In the genomic region with DNA sequence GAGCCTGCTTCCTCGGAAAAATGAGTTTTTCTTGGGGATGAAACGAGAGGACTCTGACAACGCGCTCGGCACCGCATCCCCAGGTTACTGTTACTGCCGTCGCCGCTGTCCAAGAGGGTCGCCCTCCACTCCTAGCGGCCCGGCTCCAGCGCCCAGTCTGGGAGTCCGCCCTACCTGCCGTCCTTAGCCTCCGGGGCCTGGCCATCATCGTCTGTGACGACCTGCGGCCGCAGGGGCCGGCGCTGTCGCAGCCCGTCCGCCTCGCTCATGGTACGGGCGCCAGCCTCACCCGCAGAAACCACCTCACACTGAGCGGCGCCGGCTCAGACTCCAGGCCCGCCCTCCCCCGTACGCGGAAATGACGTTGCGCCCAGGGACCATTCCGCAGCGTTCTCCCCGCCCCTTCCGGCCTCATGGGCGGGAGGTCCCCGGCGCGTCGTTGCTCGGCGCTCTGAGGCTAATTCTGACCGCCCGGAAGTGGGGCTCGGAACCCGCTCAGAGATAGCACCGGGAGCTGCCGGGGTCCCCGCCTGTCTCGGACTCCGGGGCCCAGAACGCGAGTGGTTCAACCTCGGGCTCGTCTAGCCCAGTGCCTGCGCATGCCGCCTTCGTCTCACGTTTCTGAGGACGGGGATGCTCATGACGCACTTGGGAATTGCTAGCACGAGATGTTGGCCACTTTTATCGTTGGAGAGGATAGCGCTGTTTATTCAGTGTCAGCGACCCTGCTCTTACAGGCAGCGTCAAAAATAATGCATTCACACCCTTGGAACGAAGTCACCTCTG, we compare ENCODE assay signal across 8 cellular contexts. TPM values are rescaled to one million over a fixed set of nuclear protein-coding genes. Genes with fewer than 3 reads are reported as not detected.
DNase-seq lines count a peak whose midpoint lies in the region; ATAC-seq and TF ChIP-seq lines count a peak whose summit lies in the region.

A gene with protein sequence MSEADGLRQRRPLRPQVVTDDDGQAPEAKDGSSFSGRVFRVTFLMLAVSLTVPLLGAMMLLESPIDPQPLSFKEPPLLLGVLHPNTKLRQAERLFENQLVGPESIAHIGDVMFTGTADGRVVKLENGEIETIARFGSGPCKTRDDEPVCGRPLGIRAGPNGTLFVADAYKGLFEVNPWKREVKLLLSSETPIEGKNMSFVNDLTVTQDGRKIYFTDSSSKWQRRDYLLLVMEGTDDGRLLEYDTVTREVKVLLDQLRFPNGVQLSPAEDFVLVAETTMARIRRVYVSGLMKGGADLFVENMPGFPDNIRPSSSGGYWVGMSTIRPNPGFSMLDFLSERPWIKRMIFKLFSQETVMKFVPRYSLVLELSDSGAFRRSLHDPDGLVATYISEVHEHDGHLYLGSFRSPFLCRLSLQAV (minus strand): TSS at position 332 of the 786 bp plus-strand sequence. CDS start 63 bp downstream, at position 269.

- POLR2A ChIA-PET in CD4-positive, alpha-beta T cell (lab: Charles Lee), result interaction anchor here (0.6 to 7.0 kb wide), 8 partner anchors 16 to 258 kb away, joined by 3 to 77 read pairs (median 5); a partner anchor contains a TSS
- POLR2A ChIA-PET in activated CD4-positive, alpha-beta memory T cell treated with anti-CD3 and anti-CD28 coated beads, Interleukin-2, amount 10 ng/mL, durations not matched to agents 7 days and 5 days (lab: Charles Lee), result interaction anchor here (0.7 to 1.7 kb wide), 9 partner anchors 10 to 415 kb away, joined by 3 to 13 read pairs (median 4); a partner anchor contains a TSS

- peaks cover 74% of the 10 kb centered on the region for H3K4me1 Mint-ChIP-seq in CD4-positive, alpha-beta T cell (ENCODE audit: low read depth)
- peaks cover 60% of the 10 kb centered on the region for H3K4me1 Mint-ChIP-seq in activated CD4-positive, alpha-beta memory T cell treated with anti-CD3 and anti-CD28 coated beads, Interleukin-2, amount 10 ng/mL, durations not matched to agents 7 days and 5 days

- H3K9me3 ChIP-seq in CD4-positive, alpha-beta T cell (ENCODE audit: control insufficient read depth, low read length), result no peaks in the 10 kb centered on the region
- no peaks in the 10 kb centered on the region for H3K9me3 ChIP-seq in duodenal mucosa (ENCODE audit: control insufficient read depth in 1 of 2, low read length in 2 of 2)

- H3K36me3 Mint-ChIP-seq in CD4-positive, alpha-beta T cell (ENCODE audit: low read depth), result peaks cover 7% of the 10 kb centered on the region
- peaks cover 30% of the 10 kb centered on the region for H3K36me3 Mint-ChIP-seq in activated CD4-positive, alpha-beta memory T cell treated with anti-CD3 and anti-CD28 coated beads, Interleukin-2, amount 10 ng/mL, durations not matched to agents 7 days and 5 days (ENCODE audit: low read depth)

- H3K9me3 Mint-ChIP-seq in CD4-positive, alpha-beta T cell, result no peaks in the 10 kb centered on the region
- no peaks in the 10 kb centered on the region for H3K9me3 Mint-ChIP-seq in activated CD4-positive, alpha-beta memory T cell treated with anti-CD3 and anti-CD28 coated beads, Interleukin-2, amount 10 ng/mL, durations not matched to agents 7 days and 5 days

- 0 to 1% methylated on average over 49 to 57 of the region's 74 CpGs for WGBS in lower leg skin, 2 donors

- H3K4me1 ChIP-seq in duodenal mucosa (ENCODE audit: control insufficient read depth in 1 of 2, insufficient read depth in 2 of 2, low read length in 2 of 2), result peaks cover 34 to 39% of the 10 kb centered on the region in 2 donors

- TF ChIP-seq CTCF in CD4-positive, alpha-beta T cell (IDR thresholded peaks at IDR 0.05), result no peak
- TF ChIP-seq CTCF in lower leg skin (IDR thresholded peaks at IDR 0.05), result no peak

- H3K9ac ChIP-seq in duodenal mucosa (ENCODE audit: low read depth in 1 of 2, low read length in 2 of 2), result peak within 1 kb of the TSS; percentile 77 to 91

- peaks cover 0 to 6% of the 10 kb centered on the region in 2 donors for H3K36me3 ChIP-seq in duodenal mucosa (ENCODE audit: control insufficient read depth in 1 of 2, insufficient read depth in 2 of 2, low read length in 2 of 2)

- H3K27me3 ChIP-seq in CD4-positive, alpha-beta T cell (ENCODE audit: control insufficient read depth, insufficient read depth, low read length), result no peaks in the 10 kb centered on the region
- H3K27me3 ChIP-seq in duodenal mucosa (ENCODE audit: control insufficient read depth in 1 of 2, insufficient read depth in 2 of 2, low read length in 2 of 2), result no peaks in the 10 kb centered on the region

- H3K27ac Mint-ChIP-seq in CD4-positive, alpha-beta T cell, result peak within 1 kb of the TSS; percentile 99
- H3K27ac Mint-ChIP-seq in activated CD4-positive, alpha-beta memory T cell treated with anti-CD3 and anti-CD28 coated beads, Interleukin-2, amount 10 ng/mL, durations not matched to agents 7 days and 5 days, result peak within 1 kb of the TSS; percentile 79

- peak within 1 kb of the TSS; percentile 90 for H3K27ac ChIP-seq in CD4-positive, alpha-beta T cell (ENCODE audit: low read depth, low read length)
- peak within 1 kb of the TSS; percentile 80 for H3K27ac ChIP-seq in duodenal mucosa (ENCODE audit: low read depth, low read length)

- no peaks in the 10 kb centered on the region for H3K27me3 Mint-ChIP-seq in CD4-positive, alpha-beta T cell
- H3K27me3 Mint-ChIP-seq in activated CD4-positive, alpha-beta memory T cell treated with anti-CD3 and anti-CD28 coated beads, Interleukin-2, amount 10 ng/mL, durations not matched to agents 7 days and 5 days, result peaks cover 8% of the 10 kb centered on the region

- CTCF ChIA-PET in CD4-positive, alpha-beta T cell (lab: Charles Lee), result interaction anchor here (2.0 to 3.7 kb wide), 2 partner anchors 71 to 406 kb away, joined by 7 to 33 read pairs; no protein-coding TSS in a partner anchor
- CTCF ChIA-PET in activated CD4-positive, alpha-beta memory T cell treated with anti-CD3 and anti-CD28 coated beads, Interleukin-2, amount 10 ng/mL, durations not matched to agents 7 days and 5 days (lab: Charles Lee), result interaction anchor here (1.1 to 4.0 kb wide), 4 partner anchors 72 to 406 kb away, joined by 3 to 33 read pairs (median 6); no protein-coding TSS in a partner anchor

- H3K4me3 ChIP-seq in duodenal mucosa (ENCODE audit: low read depth in 1 of 2, low read length in 2 of 2) (peak within 1 kb of the TSS; percentile 88 to 95), lower leg skin (ENCODE audit: low read depth, poor library complexity, severe bottlenecking) (peak within 1 kb of the TSS; percentile 89)

- peak; percentile 89 to 98 (median 94) for DNase-seq in CD4-positive, alpha-beta T cell
- DNase-seq in NCI-H82 (lab: John Stamatoyannopoulos, UW) (peak; percentile 96), lower leg skin (ENCODE audit: low spot score in 2 of 2) (peak; percentile 93 to 99)
- peak; percentile 96 for DNase-seq in activated CD4-positive, alpha-beta memory T cell treated with anti-CD3 and anti-CD28 coated beads, Interleukin-2, amount 10 ng/mL, durations not matched to agents 7 days and 5 days
- peak; percentile 96 to 97 for DNase-seq in stimulated activated CD4-positive, alpha-beta T cell treated with anti-CD3 and anti-CD28 coated beads, Interleukin-4, amount 100 ng/mL, for 48 hours (ENCODE audit: low read depth in 2 of 2)

- peak; percentile 91 for ATAC-seq in CD4-positive, alpha-beta T cell (ENCODE audit: poor library complexity)
- ATAC-seq in GM19397 (IDR thresholded peaks at IDR 0.05; ENCODE audit: unreplicated experiment) (peak; percentile 98), HG03565 (IDR thresholded peaks at IDR 0.05; ENCODE audit: unreplicated experiment) (peak; percentile 90)

- TF ChIP-seq POLR2A in lower leg skin (IDR thresholded peaks at IDR 0.05), result peak in 1 of 2 donors; percentile 84

- H3K4me3 Mint-ChIP-seq in CD4-positive, alpha-beta T cell, result peak within 1 kb of the TSS; percentile 96
- peak within 1 kb of the TSS; percentile 90 for H3K4me3 Mint-ChIP-seq in activated CD4-positive, alpha-beta memory T cell treated with anti-CD3 and anti-CD28 coated beads, Interleukin-2, amount 10 ng/mL, durations not matched to agents 7 days and 5 days

- intact Hi-C loops in CD4-positive, alpha-beta T cell (cut with DNase I, micrococcal nuclease), result loop anchor here in 1 of 2 experiments (2.0 to 10.0 kb wide), 6 partner anchors 204 to 1640 kb away; a partner anchor contains a TSS
- intact Hi-C loops in lower leg skin (cut with DNase I; ENCODE audit: low total_unique reads), result loop anchor here (10.0 kb wide), 2 partner anchors 402 to 702 kb away; a partner anchor contains a TSS

RNA-seq across cellular contexts. Expression of the gene that starts here (rescaled TPM):
- 10 to 100 TPM in 1 of 2 experiments, 1 to 10 TPM in 1; 9.5 to 11.3 TPM for total RNA-seq in CD4-positive, alpha-beta T cell
- total RNA-seq in activated CD4-positive, alpha-beta memory T cell treated with anti-CD3 and anti-CD28 coated beads, Interleukin-2, amount 10 ng/mL, durations not matched to agents 7 days and 5 days, result 10 to 100 TPM; 44.1 to 46.5 TPM
- total RNA-seq in lower leg skin, result 10 to 100 TPM; 34.4 to 88.7 (median 52.6) TPM

Comparison
In these comparisons a context has a peak if more than half of its experiments do, and no peak if none do; other contexts are left out.
1. Peak in every context shown above with its lines: DNase-seq, ATAC-seq, H3K4me3 ChIP-seq and H3K27ac ChIP-seq.